21 cellular contexts compared by ENCODE assay signal in the genomic region with DNA sequence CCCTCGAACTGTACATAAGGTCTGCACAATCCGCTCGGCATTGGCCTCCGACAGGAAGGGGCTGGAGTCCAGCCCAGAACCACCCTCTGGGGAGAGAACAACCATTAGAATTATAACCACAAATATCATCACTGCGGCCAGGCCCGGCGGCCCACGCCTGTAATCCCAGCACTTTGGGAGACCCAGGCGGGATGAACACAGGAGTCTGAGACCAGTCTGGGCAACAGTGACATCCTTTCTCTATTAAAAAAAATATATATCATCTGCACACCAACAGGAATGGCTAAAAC. TPM values are rescaled to one million over a fixed set of nuclear protein-coding genes. Genes with fewer than 3 reads are reported as not detected.
DNase-seq lines count a peak whose midpoint lies in the region; ATAC-seq, FAIRE-seq and TF ChIP-seq lines count a peak whose summit lies in the region.
"Had no signal": no experiment of that assay in that cellular context is flagged by ENCODE, and none has a peak within 500 bp of the region (broad histone marks: within the 10 kb centered on the region; RNA-seq: fewer than 3 reads in every experiment).

No MANE protein-coding gene starts in this region.

- peaks cover 0 to 23% of the 10 kb centered on the region in 2 donors for H3K36me3 ChIP-seq in body of pancreas (replicated peaks in 1 of 2; ENCODE audit: insufficient read depth in 1 of 2, low read depth in 2 of 2)
- peaks cover 0 to 97% (median 61%) of the 10 kb centered on the region in 9 donors for H3K36me3 ChIP-seq in heart right ventricle
- H3K36me3 ChIP-seq in pancreas = peaks cover 4 to 20% (median 6%) of the 10 kb centered on the region in 3 donors
- H3K36me3 ChIP-seq in testis (ENCODE audit: low read depth, missing control alignments) = no peaks in the 10 kb centered on the region

- intact Hi-C loops in body of pancreas (cut with DNase I) (no loop called here), heart right ventricle (cut with DNase I) (no loop called here), pancreas (cut with DNase I) (no loop called here), testis (cut with DNase I; ENCODE audit: low total_unique reads) (no loop called here)

- H3K27ac ChIP-seq in body of pancreas (no peak overlapping the region), heart right ventricle (peak overlapping the region; percentile 53 to 86 (median 73)), pancreas (no peak overlapping the region), testis (no peak overlapping the region)
- H3K27ac ChIP-seq: BLaER1 had no signal

- no peaks in the 10 kb centered on the region for H3K9me3 ChIP-seq in body of pancreas
- no peaks in the 10 kb centered on the region for H3K9me3 ChIP-seq in heart right ventricle
- H3K9me3 ChIP-seq in pancreas = no peaks in the 10 kb centered on the region
- no peaks in the 10 kb centered on the region for H3K9me3 ChIP-seq in testis
- H3K9me3 ChIP-seq: BLaER1 had no signal

- peaks cover 20% of the 10 kb centered on the region for H3K36me3 Mint-ChIP-seq in activated CD8-positive, alpha-beta memory T cell treated with anti-CD3 and anti-CD28 coated beads, Interleukin-2, amount 10 ng/mL, durations not matched to agents 7 days and 5 days

- DNase-seq in body of pancreas (peak in 2 of 4 donors; percentile 46 to 51), heart right ventricle (peak; percentile 61 to 64), pancreas (no peak), testis (peak; percentile 79), HTR-8/SVneo (ENCODE audit: insufficient read length, low spot score) (no peak), kidney glomerular epithelial cell (lab: John Stamatoyannopoulos, UW) (no peak)
- no peak for DNase-seq in activated CD8-positive, alpha-beta memory T cell treated with anti-CD3 and anti-CD28 coated beads, Interleukin-2, amount 10 ng/mL, durations not matched to agents 7 days and 5 days
- DNase-seq: CD4-positive, alpha-beta memory T cell; DMS53; EL; MM.1S; NCI-H1092; NCI-H1436 treated with DMSO at 0.1 percent for 48 hours; NCI-H2029; NCI-H345; NCI-H524 treated with DMSO at 0.1 percent for 48 hours had no signal

- H3K4me3 ChIP-seq in body of pancreas (no peak overlapping the region), heart right ventricle (no peak overlapping the region), pancreas (no peak overlapping the region), testis (no peak overlapping the region)
- H3K4me3 ChIP-seq: BLaER1, GM12878, GM23338 had no signal

- no peak overlapping the region for H3K27ac Mint-ChIP-seq in activated CD8-positive, alpha-beta memory T cell treated with anti-CD3 and anti-CD28 coated beads, Interleukin-2, amount 10 ng/mL, durations not matched to agents 7 days and 5 days
- H3K27ac Mint-ChIP-seq: GM23338 had no signal

- FAIRE-seq in pancreas (lab: Jason Lieb, UNC) = no peak
- FAIRE-seq in HTR-8/SVneo (lab: Jason Lieb, UNC) = no peak
- FAIRE-seq: GM12878, GM19239 had no signal

- no peaks in the 10 kb centered on the region for H3K4me1 Mint-ChIP-seq in activated CD8-positive, alpha-beta memory T cell treated with anti-CD3 and anti-CD28 coated beads, Interleukin-2, amount 10 ng/mL, durations not matched to agents 7 days and 5 days

- no peaks in the 10 kb centered on the region for H3K27me3 ChIP-seq in body of pancreas
- H3K27me3 ChIP-seq in heart right ventricle = no peaks in the 10 kb centered on the region
- H3K27me3 ChIP-seq in pancreas = no peaks in the 10 kb centered on the region
- H3K27me3 ChIP-seq in testis = no peaks in the 10 kb centered on the region
- H3K27me3 ChIP-seq: BLaER1 had no signal

- peak; percentile 47 for ATAC-seq in body of pancreas
- ATAC-seq in heart right ventricle = peak; percentile 9 to 71 (median 44)
- ATAC-seq in pancreas = peak in 3 of 4 donors; percentile 30 to 41 (median 36)
- no peak for ATAC-seq in activated CD8-positive, alpha-beta memory T cell treated with anti-CD3 and anti-CD28 coated beads, Interleukin-2, amount 10 ng/mL, durations not matched to agents 7 days and 5 days
- ATAC-seq: GM12878, GM23338, HCT116 had no signal

- 91% methylated on average over 8 to 9 of the region's 9 CpGs for WGBS in body of pancreas, 2 donors
- WGBS in heart right ventricle, 2 donors = 65 to 69% methylated on average over 9 of the region's 9 CpGs
- 88% methylated on average over 9 of the region's 9 CpGs for WGBS in pancreas, 2 donors
- 51 to 64% methylated on average over 8 to 9 of the region's 9 CpGs for WGBS in testis, 2 donors

- no peak for TF ChIP-seq POLR2A in body of pancreas (IDR thresholded peaks at IDR 0.05)
- TF ChIP-seq POLR2A in testis (IDR thresholded peaks at IDR 0.05) = no peak

- no peak for TF ChIP-seq CTCF in body of pancreas (IDR thresholded peaks at IDR 0.05)
- no peak for TF ChIP-seq CTCF in heart right ventricle (IDR thresholded peaks at IDR 0.05)
- no peak for TF ChIP-seq CTCF in pancreas (IDR thresholded peaks at IDR 0.05)
- no peak for TF ChIP-seq CTCF in testis (IDR thresholded peaks at IDR 0.05)

- no peaks in the 10 kb centered on the region for H3K4me1 ChIP-seq in body of pancreas
- H3K4me1 ChIP-seq in heart right ventricle = peaks cover 0 to 41% (median 22%) of the 10 kb centered on the region in 9 donors
- H3K4me1 ChIP-seq in pancreas = no peaks in the 10 kb centered on the region
- H3K4me1 ChIP-seq in testis = peaks cover 3% of the 10 kb centered on the region
- H3K4me1 ChIP-seq: BLaER1 had no signal

- CTCF ChIA-PET in activated CD8-positive, alpha-beta memory T cell treated with anti-CD3 and anti-CD28 coated beads, Interleukin-2, amount 10 ng/mL, durations not matched to agents 7 days and 5 days (lab: Charles Lee) = no interaction called here

- H3K27me3 Mint-ChIP-seq in activated CD8-positive, alpha-beta memory T cell treated with anti-CD3 and anti-CD28 coated beads, Interleukin-2, amount 10 ng/mL, durations not matched to agents 7 days and 5 days = no peaks in the 10 kb centered on the region
- H3K27me3 Mint-ChIP-seq: CD4-positive, alpha-beta memory T cell had no signal

- no peak overlapping the region for H3K4me3 Mint-ChIP-seq in activated CD8-positive, alpha-beta memory T cell treated with anti-CD3 and anti-CD28 coated beads, Interleukin-2, amount 10 ng/mL, durations not matched to agents 7 days and 5 days
- H3K4me3 Mint-ChIP-seq: CD4-positive, alpha-beta memory T cell; GM23338 had no signal

- H3K9me3 Mint-ChIP-seq in activated CD8-positive, alpha-beta memory T cell treated with anti-CD3 and anti-CD28 coated beads, Interleukin-2, amount 10 ng/mL, durations not matched to agents 7 days and 5 days (ENCODE audit: low read depth) = no peaks in the 10 kb centered on the region
- H3K9me3 Mint-ChIP-seq: CD4-positive, alpha-beta memory T cell; GM23338 had no signal

RNA-seq across cellular contexts. Expression of a gene that starts 11.4 kb away (rescaled TPM):
- total RNA-seq in body of pancreas (10 to 100 TPM; 29.8 to 31.3 TPM), heart right ventricle (10 to 100 TPM; 17.9 to 34.3 (median 27.3) TPM), pancreas (10 to 100 TPM; 12.7 to 28.6 (median 16.3) TPM), testis (10 to 100 TPM; 56.6 to 71.7 TPM)
- polyA plus RNA-seq in heart right ventricle (10 to 100 TPM; 26.3 to 34.4 TPM), pancreas (10 to 100 TPM; 41.5 to 44.2 TPM), testis (ENCODE audit: insufficient read depth, low read depth, low replicate concordance) (43.8 TPM)
- total RNA-seq in activated CD8-positive, alpha-beta memory T cell treated with anti-CD3 and anti-CD28 coated beads, Interleukin-2, amount 10 ng/mL, durations not matched to agents 7 days and 5 days = 10 to 100 TPM; 28.0 to 30.9 TPM

RNA-seq across cellular contexts. Expression of a gene that starts 11.6 kb away (rescaled TPM):
- total RNA-seq in body of pancreas (10 to 100 TPM; 14.0 to 27.7 TPM), heart right ventricle (10 to 100 TPM in 3 of 10 donors, 1 to 10 TPM in 7; 6.2 to 15.3 (median 9.1) TPM), pancreas (10 to 100 TPM in 3 of 6 donors, 1 to 10 TPM in 3; 6.9 to 12.6 (median 9.2) TPM), testis (10 to 100 TPM; 19.2 to 20.8 TPM)
- polyA plus RNA-seq in heart right ventricle (10 to 100 TPM; 16.8 to 17.3 TPM), pancreas (10 to 100 TPM; 14.5 to 20.4 TPM), testis (ENCODE audit: insufficient read depth, low read depth, low replicate concordance) (11.6 TPM)
- 1 to 10 TPM; 5.6 to 5.8 TPM for total RNA-seq in activated CD8-positive, alpha-beta memory T cell treated with anti-CD3 and anti-CD28 coated beads, Interleukin-2, amount 10 ng/mL, durations not matched to agents 7 days and 5 days

RNA-seq across cellular contexts. Expression of a gene that starts 14.9 kb away (rescaled TPM):
- total RNA-seq in body of pancreas = 10 to 100 TPM in 1 of 2 donors, 1 to 10 TPM in 1; 9.1 to 73.5 TPM
- 10 to 100 TPM in 5 of 10 donors, 1 to 10 TPM in 5; 7.1 to 15.3 (median 10.0) TPM for total RNA-seq in heart right ventricle
- polyA plus RNA-seq in heart right ventricle = 10 to 100 TPM; 11.2 to 14.0 TPM
- total RNA-seq in pancreas = 10 to 100 TPM in 1 of 6 donors, 1 to 10 TPM in 5; 3.2 to 19.1 (median 6.7) TPM
- polyA plus RNA-seq in pancreas = 10 to 100 TPM; 14.7 to 16.2 TPM
- 10 to 100 TPM; 42.7 to 52.1 TPM for total RNA-seq in testis
- 19.9 TPM for polyA plus RNA-seq in testis (ENCODE audit: insufficient read depth, low read depth, low replicate concordance)
- total RNA-seq in activated CD8-positive, alpha-beta memory T cell treated with anti-CD3 and anti-CD28 coated beads, Interleukin-2, amount 10 ng/mL, durations not matched to agents 7 days and 5 days = 1 to 10 TPM; 6.4 to 7.2 TPM

RNA-seq across cellular contexts. Expression of a gene that starts 45.0 kb away (rescaled TPM):
- total RNA-seq in body of pancreas (1 to 10 TPM; 3.0 to 4.2 TPM), heart right ventricle (10 to 100 TPM in 2 of 10 donors, 1 to 10 TPM in 8; 5.3 to 11.4 (median 8.4) TPM), pancreas (1 to 10 TPM; 3.2 to 6.3 (median 4.2) TPM), testis (10 to 100 TPM; 17.7 to 21.5 TPM)
- polyA plus RNA-seq in heart right ventricle (10 to 100 TPM in 1 of 2 donors, 1 to 10 TPM in 1; 3.6 to 12.8 TPM), pancreas (10 to 100 TPM in 1 of 2 donors, 1 to 10 TPM in 1; 6.1 to 10.1 TPM), testis (ENCODE audit: insufficient read depth, low read depth, low replicate concordance) (14.8 TPM)
- total RNA-seq in activated CD8-positive, alpha-beta memory T cell treated with anti-CD3 and anti-CD28 coated beads, Interleukin-2, amount 10 ng/mL, durations not matched to agents 7 days and 5 days = 10 to 100 TPM; 13.7 to 18.2 TPM

RNA-seq across cellular contexts. Expression of a gene that starts 45.7 kb away (rescaled TPM):
- total RNA-seq in body of pancreas (10 to 100 TPM; 18.7 to 42.2 TPM), heart right ventricle (10 to 100 TPM; 24.0 to 40.6 (median 34.4) TPM), pancreas (10 to 100 TPM; 18.9 to 33.0 (median 23.7) TPM), testis (10 to 100 TPM; 89.8 to 91.5 TPM)
- polyA plus RNA-seq in heart right ventricle (10 to 100 TPM; 35.3 to 36.7 TPM), pancreas (10 to 100 TPM; 28.0 to 32.0 TPM), testis (ENCODE audit: insufficient read depth, low read depth, low replicate concordance) (67.8 TPM)
- total RNA-seq in activated CD8-positive, alpha-beta memory T cell treated with anti-CD3 and anti-CD28 coated beads, Interleukin-2, amount 10 ng/mL, durations not matched to agents 7 days and 5 days = 100 to 1,000 TPM; 176 to 193 TPM

Comparison
In these comparisons a context has a peak if more than half of its experiments do, and no peak if none do; other contexts are left out.
1. DNase-seq: peak in heart right ventricle (2 of 2) and testis (single experiment); none in pancreas (0 of 6), HTR-8/SVneo (single experiment), activated CD8-positive, alpha-beta memory T cell treated with anti-CD3 and anti-CD28 coated beads, Interleukin-2, amount 10 ng/mL, durations not matched to agents 7 days and 5 days (single experiment) and kidney glomerular epithelial cell (single experiment).
2. H3K27ac ChIP-seq: peak in heart right ventricle (10 of 10); none in body of pancreas (0 of 4), pancreas (0 of 4) and testis (0 of 2).